In genomic region chr10:47136866-47137265, GRCh38 we compare ENCODE assay signal across 22 cellular contexts.
A peak's percentile ranks its signal among the peaks of the same experiment; 100 is the strongest.
DNase-seq lines count a peak whose midpoint lies in the region; ATAC-seq, FAIRE-seq and TF ChIP-seq lines count a peak whose summit lies in the region.
"Had no signal": no experiment of that assay in that cellular context is flagged by ENCODE, and none has a peak within 500 bp of the region (broad histone marks: within the 10 kb centered on the region; RNA-seq: fewer than 3 reads in every experiment).

No MANE protein-coding gene starts in this region.

- no peak overlapping the region for H3K27ac Mint-ChIP-seq in progenitor cell of endocrine pancreas
- H3K27ac Mint-ChIP-seq: activated CD8-positive, alpha-beta memory T cell treated with anti-CD3 and anti-CD28 coated beads, Interleukin-2, amount 10 ng/mL, durations not matched to agents 7 days and 5 days; activated naive CD8-positive, alpha-beta T cell treated with anti-CD3 and anti-CD28 coated beads, Interleukin-2, amount 10 ng/mL, durations not matched to agents 7 days and 5 days; activated T-helper 2 cell treated with anti-CD3 and anti-CD28 coated beads, Interferon-gamma antibody, Interleukin-2, Interleukin-4, amounts not matched to agents 10 μg/mL and 5 μg/mL and 100 μg/mL, durations not matched to agents 14 hours and 24 hours and 36 hours had no signal

- DNase-seq in GM03348 (ENCODE audit: low spot score): peak; percentile 61
- DNase-seq in RWPE2 (ENCODE audit: low spot score): no peak
- peak; percentile 26 for DNase-seq in fibroblast of peridontal ligament (ENCODE audit: extremely low read depth)
- DNase-seq in osteoblast (ENCODE audit: insufficient read length, low spot score, missing footprints): peak; percentile 76
- DNase-seq in progenitor cell of endocrine pancreas (ENCODE audit: low spot score, unreplicated experiment): no peak
- DNase-seq in iPS-NIHi7 (ENCODE audit: extremely low spot score): no peak
- no peak for DNase-seq in HepG2 (ENCODE audit: low spot score)
- DNase-seq: activated CD4-positive, alpha-beta T cell treated with anti-CD3 and anti-CD28 coated beads for 48 hours; activated CD8-positive, alpha-beta memory T cell treated with anti-CD3 and anti-CD28 coated beads, Interleukin-2, amount 10 ng/mL, durations not matched to agents 7 days and 5 days; activated naive CD8-positive, alpha-beta T cell treated with anti-CD3 and anti-CD28 coated beads, Interleukin-2, amount 10 ng/mL, durations not matched to agents 7 days and 5 days; Caco-2; left colon; MG63; NCI-H1436; NCI-H524; stimulated activated CD4-positive, alpha-beta T cell treated with anti-CD3 and anti-CD28 coated beads, Interleukin-15, amount 100 ng/mL, for 24 hours had no signal

- H4K20me1 ChIP-seq in osteoblast (ENCODE audit: insufficient read depth, low read length) (no peaks in the 10 kb centered on the region), HepG2 (ENCODE audit: insufficient read depth, low read length) (no peaks in the 10 kb centered on the region)
- H4K20me1 ChIP-seq: BLaER1 had no signal

- H3K9me3 ChIP-seq in RWPE2 (ENCODE audit: severe bottlenecking) (no peaks in the 10 kb centered on the region), osteoblast (ENCODE audit: low read depth, low read length) (no peaks in the 10 kb centered on the region), HepG2 (ENCODE audit: low read length) (no peaks in the 10 kb centered on the region)
- H3K9me3 ChIP-seq: BLaER1, Caco-2, MG63 had no signal

- H3K4me2 ChIP-seq in osteoblast (ENCODE audit: insufficient read depth, low read length) (peak overlapping the region; percentile 71), HepG2 (ENCODE audit: low read depth, low read length) (no peak overlapping the region)
- H3K4me2 ChIP-seq: BLaER1 had no signal

- H3K4me3 ChIP-seq in RWPE2 (ENCODE audit: severe bottlenecking): no peak overlapping the region
- H3K4me3 ChIP-seq in osteoblast (ENCODE audit: insufficient read depth, low read length): peak overlapping the region; percentile 34
- no peak overlapping the region for H3K4me3 ChIP-seq in HepG2 (replicated peaks in 1 of 3; ENCODE audit: insufficient read depth in 1 of 3, low read depth in 2 of 3, low read length in 3 of 3)
- H3K4me3 ChIP-seq: BLaER1, MG63 had no signal

- BruUV-seq in HepG2 (replicated peaks; lab: Mats Ljungman, UMichigan): no TSS peak

- no peaks in the 10 kb centered on the region for H3K9me3 Mint-ChIP-seq in progenitor cell of endocrine pancreas (ENCODE audit: low read depth)
- H3K9me3 Mint-ChIP-seq: activated naive CD8-positive, alpha-beta T cell treated with anti-CD3 and anti-CD28 coated beads, Interleukin-2, amount 10 ng/mL, durations not matched to agents 7 days and 5 days; activated T-helper 2 cell treated with anti-CD3 and anti-CD28 coated beads, Interferon-gamma antibody, Interleukin-2, Interleukin-4, amounts not matched to agents 10 μg/mL and 5 μg/mL and 100 μg/mL, durations not matched to agents 14 hours and 24 hours and 36 hours had no signal

- H3K9ac ChIP-seq in HepG2 (ENCODE audit: insufficient read depth, low read depth, low read length): no peak overlapping the region
- H3K9ac ChIP-seq: BLaER1 had no signal

- no peak for TF ChIP-seq EP300 in HepG2 (IDR thresholded peaks at IDR 0.05; ENCODE audit: low read depth in 2 of 2, low read length in 2 of 2)
- TF ChIP-seq EP300 in HepG2 (CRISPR knock-in tag; IDR thresholded peaks at IDR 0.05; ENCODE audit: borderline replicate concordance): no peak

- H3K79me2 ChIP-seq in osteoblast (ENCODE audit: insufficient read depth, low read length): no peaks in the 10 kb centered on the region
- no peaks in the 10 kb centered on the region for H3K79me2 ChIP-seq in HepG2 (ENCODE audit: insufficient read depth, low read length)

- TF ChIP-seq CTCF in RWPE2 (IDR thresholded peaks at IDR 0.05; ENCODE audit: poor library complexity, severe bottlenecking) (no peak), osteoblast (IDR thresholded peaks at IDR 0.05; ENCODE audit: extremely low read depth, low read depth, low read length) (no peak), progenitor cell of endocrine pancreas (IDR thresholded peaks at IDR 0.05; ENCODE audit: unreplicated experiment) (no peak), HepG2 (CRISPR knock-in tag; IDR thresholded peaks at IDR 0.05) (no peak)

- H3K4me3 Mint-ChIP-seq in progenitor cell of endocrine pancreas (ENCODE audit: low read depth): no peak overlapping the region
- H3K4me3 Mint-ChIP-seq: activated CD8-positive, alpha-beta memory T cell treated with anti-CD3 and anti-CD28 coated beads, Interleukin-2, amount 10 ng/mL, durations not matched to agents 7 days and 5 days; activated naive CD8-positive, alpha-beta T cell treated with anti-CD3 and anti-CD28 coated beads, Interleukin-2, amount 10 ng/mL, durations not matched to agents 7 days and 5 days had no signal

- H2AFZ ChIP-seq in osteoblast (ENCODE audit: low read length) (peak overlapping the region; percentile 67), HepG2 (ENCODE audit: low read length) (no peak overlapping the region)

- ATAC-seq in RWPE2 (ENCODE audit: low read depth) (no peak), HepG2 (no peak), GM19351 (IDR thresholded peaks at IDR 0.05; ENCODE audit: unreplicated experiment) (no peak)
- ATAC-seq: activated CD8-positive, alpha-beta memory T cell treated with anti-CD3 and anti-CD28 coated beads, Interleukin-2, amount 10 ng/mL, durations not matched to agents 7 days and 5 days; left colon had no signal

- TF ChIP-seq POLR2A in HepG2 (IDR thresholded peaks at IDR 0.05; ENCODE audit: insufficient read depth in 1 of 2, low read depth in 2 of 2, low read length in 2 of 2): no peak

- H3K27me3 Mint-ChIP-seq in progenitor cell of endocrine pancreas: peaks cover 14% of the 10 kb centered on the region
- H3K27me3 Mint-ChIP-seq: activated CD8-positive, alpha-beta memory T cell treated with anti-CD3 and anti-CD28 coated beads, Interleukin-2, amount 10 ng/mL, durations not matched to agents 7 days and 5 days had no signal

- no peak for FAIRE-seq in HepG2 (lab: Jason Lieb, UNC)
- FAIRE-seq: endometrium, frontal cortex, GM18507 had no signal

- CTCF ChIA-PET in HepG2 (lab: Yijun Ruan, JAX; ENCODE audit: low intra/inter-chr PET ratio, low total read pairs): no interaction called here

- intact Hi-C loops in HepG2 (cut with micrococcal nuclease; ENCODE audit: unreplicated experiment): no loop called here

- 0% methylated on average over 3 of the region's 3 CpGs for WGBS in HepG2 (ENCODE audit: low lambda C conversion rate)

- peaks cover 6% of the 10 kb centered on the region for H3K4me1 Mint-ChIP-seq in progenitor cell of endocrine pancreas (ENCODE audit: low read depth)
- H3K4me1 Mint-ChIP-seq: activated CD8-positive, alpha-beta memory T cell treated with anti-CD3 and anti-CD28 coated beads, Interleukin-2, amount 10 ng/mL, durations not matched to agents 7 days and 5 days had no signal

- H3K36me3 ChIP-seq in RWPE2 (ENCODE audit: low read depth) (no peaks in the 10 kb centered on the region), osteoblast (ENCODE audit: insufficient read depth, low read length) (no peaks in the 10 kb centered on the region), HepG2 (replicated peaks in 1 of 2; ENCODE audit: control insufficient read depth in 1 of 2, insufficient read depth in 2 of 2, low read length in 2 of 2) (no peaks in the 10 kb centered on the region)
- H3K36me3 ChIP-seq: BLaER1, MG63 had no signal

- TF ChIP-seq RAD21 in HepG2 (CRISPR knock-in tag; IDR thresholded peaks at IDR 0.05): no peak

- H3K27me3 ChIP-seq in RWPE2 (ENCODE audit: insufficient read depth, poor library complexity, severe bottlenecking) (no peaks in the 10 kb centered on the region), osteoblast (ENCODE audit: insufficient read depth, low read length) (no peaks in the 10 kb centered on the region), HepG2 (ENCODE audit: control insufficient read depth in 1 of 2, insufficient read depth in 2 of 2, low read length in 2 of 2) (peaks cover 2 to 27% of the 10 kb centered on the region in 2 experiments; a peak in 3 of 5 replicates)
- H3K27me3 ChIP-seq: BLaER1, MG63 had no signal

- H3K4me1 ChIP-seq in RWPE2 (ENCODE audit: insufficient read depth, poor library complexity, severe bottlenecking): peaks cover 12% of the 10 kb centered on the region
- peaks cover 26% of the 10 kb centered on the region for H3K4me1 ChIP-seq in osteoblast (ENCODE audit: insufficient read depth, low read length)
- no peaks in the 10 kb centered on the region for H3K4me1 ChIP-seq in HepG2 (ENCODE audit: insufficient read depth, low read length)
- H3K4me1 ChIP-seq: BLaER1, Caco-2 had no signal

- no peaks in the 10 kb centered on the region for H3K36me3 Mint-ChIP-seq in progenitor cell of endocrine pancreas (ENCODE audit: insufficient read depth)
- H3K36me3 Mint-ChIP-seq: activated CD8-positive, alpha-beta memory T cell treated with anti-CD3 and anti-CD28 coated beads, Interleukin-2, amount 10 ng/mL, durations not matched to agents 7 days and 5 days; activated naive CD8-positive, alpha-beta T cell treated with anti-CD3 and anti-CD28 coated beads, Interleukin-2, amount 10 ng/mL, durations not matched to agents 7 days and 5 days had no signal

- in situ Hi-C loops in HepG2 (cut with HindIII; ENCODE audit: extremely low pct_ligation_motif_present, low pct_unique_long_range_greater_than_20kb): no loop called here

- H3K27ac ChIP-seq in RWPE2 (ENCODE audit: poor library complexity, severe bottlenecking) (peak overlapping the region; percentile 61), osteoblast (ENCODE audit: low read depth, low read length) (peak overlapping the region; percentile 89), HepG2 (ENCODE audit: extremely low read length, insufficient read depth, low read length) (no peak overlapping the region)
- H3K27ac ChIP-seq: BLaER1 had no signal

- POLR2A ChIA-PET in HepG2 (lab: Yijun Ruan, JAX): no interaction called here

TF ChIP-seq in HepG2, 621 proteins besides CTCF, POLR2A, EP300 and RAD21 (continues in another document):
- TF ChIP-seq FLYWCH1 (CRISPR knock-in tag; IDR thresholded peaks at IDR 0.05) (no peak), KMT2B (CRISPR knock-in tag; IDR thresholded peaks at IDR 0.05) (no peak)

Comparison
In these comparisons a context has a peak if more than half of its experiments do, and no peak if none do; other contexts are left out.
1. DNase-seq: peak in GM03348 (single experiment), fibroblast of peridontal ligament (single experiment) and osteoblast (single experiment); none in RWPE2 (single experiment), progenitor cell of endocrine pancreas (single experiment), iPS-NIHi7 (single experiment) and HepG2 (single experiment).